In the genomic region with DNA sequence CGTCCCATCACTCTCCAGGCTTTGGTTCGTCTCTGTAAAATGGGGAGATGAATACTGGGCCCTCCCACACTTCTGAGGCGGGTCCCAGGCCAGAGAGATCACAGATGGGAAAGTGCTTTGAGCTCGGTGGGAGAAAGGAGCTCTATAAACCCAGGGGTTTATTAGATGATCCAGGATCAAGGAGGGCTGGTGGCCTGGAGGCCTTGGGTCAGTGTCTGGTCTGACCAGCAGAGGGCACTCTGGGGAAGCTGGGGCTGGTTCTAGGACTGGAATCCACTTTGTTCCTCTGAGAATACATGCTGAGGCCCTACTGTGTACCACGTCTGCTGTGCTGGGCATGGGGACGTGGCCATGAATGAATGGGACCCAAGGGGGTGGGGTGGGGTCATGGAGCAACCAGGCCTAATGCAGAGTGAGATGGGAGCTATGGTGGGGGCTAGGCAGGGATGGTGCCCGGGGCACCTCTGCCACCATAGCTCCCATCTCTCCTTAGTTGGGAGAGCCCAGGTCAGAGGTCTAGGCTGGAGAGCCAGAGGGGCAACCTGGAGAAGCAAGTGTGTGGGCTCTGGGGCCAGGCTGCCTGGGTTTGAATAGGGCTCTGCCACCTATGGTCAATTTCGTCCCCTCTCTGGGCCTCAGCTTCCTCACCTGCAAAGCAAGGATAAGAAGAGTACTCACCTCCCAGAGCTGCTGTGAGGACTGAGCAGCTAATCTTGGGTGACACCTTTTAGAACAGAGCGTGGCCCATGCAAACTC, we compare ENCODE assay signal across 8 cellular contexts. TPM values are rescaled to one million over a fixed set of nuclear protein-coding genes. Genes with fewer than 3 reads are reported as not detected.
DNase-seq lines count a peak whose midpoint lies in the region; ATAC-seq, FAIRE-seq and TF ChIP-seq lines count a peak whose summit lies in the region.

No MANE protein-coding gene starts in this region.

- no peak for TF ChIP-seq EP300 in ovary (IDR thresholded peaks at IDR 0.05)

- H3K27me3 ChIP-seq in AG04450 (ENCODE audit: control insufficient read depth, insufficient read depth, low read length) = no peaks in the 10 kb centered on the region
- H3K27me3 ChIP-seq in ovary = no peaks in the 10 kb centered on the region
- H3K27me3 ChIP-seq in aorta (ENCODE audit: control insufficient read depth in 1 of 2, insufficient read depth in 2 of 2, low read length in 1 of 2) = no peaks in the 10 kb centered on the region

- H3K9me2 ChIP-seq in OCI-LY7 (ENCODE audit: insufficient read depth, low read length) = no peaks in the 10 kb centered on the region

- peak; percentile 9 for FAIRE-seq in GM12892 (lab: Jason Lieb, UNC)

- no peaks in the 10 kb centered on the region for H3K27me3 Mint-ChIP-seq in activated T-cell treated with anti-CD3 and anti-CD28 coated beads, Interleukin-2, amount 50 U/mL, for 4 hours (ENCODE audit: low read depth)

- ATAC-seq in activated T-cell treated with anti-CD3 and anti-CD28 coated beads, Interleukin-2, amount 50 U/mL, for 4 hours = peak in 1 of 2 donors; percentile 38
- ATAC-seq in aorta (ENCODE audit: low FRiP score) (peak; percentile 54), GM18511 (IDR thresholded peaks at IDR 0.05; ENCODE audit: unreplicated experiment) (no peak)

- H3K27ac ChIP-seq in AG04450 (ENCODE audit: low read depth, low read length) (no peak overlapping the region), OCI-LY7 (ENCODE audit: low read depth, low read length, poor library complexity, severe bottlenecking) (no peak overlapping the region), ovary (no peak overlapping the region), aorta (ENCODE audit: low read depth in 1 of 2, low read length in 2 of 2) (no peak overlapping the region)

- peaks cover 6% of the 10 kb centered on the region for H3K4me1 Mint-ChIP-seq in activated T-cell treated with anti-CD3 and anti-CD28 coated beads, Interleukin-2, amount 50 U/mL, for 4 hours (ENCODE audit: low read depth)

- CTCF ChIA-PET in AG04450 (lab: Charles Lee) = interaction anchor here (0.5 to 14.4 kb wide), 50 partner anchors 9 to 382 kb away, joined by 3 to 407 read pairs (median 5); a partner anchor contains a TSS
- CTCF ChIA-PET in OCI-LY7 (lab: Charles Lee; ENCODE audit: unreplicated experiment) = interaction anchor here (0.5 to 0.9 kb wide), 5 partner anchors 42 to 287 kb away, joined by 3 to 8 read pairs (median 3); no protein-coding TSS in a partner anchor

- no peaks in the 10 kb centered on the region for H4K20me1 ChIP-seq in OCI-LY7 (ENCODE audit: insufficient read depth, low read length)

- H3K4me2 ChIP-seq in OCI-LY7 (ENCODE audit: low read length) = no peak overlapping the region

- DNase-seq in AG04450 (ENCODE audit: low read depth, low spot score) (no peak), GM12892 (ENCODE audit: insufficient read length) (peak; percentile 67), OCI-LY7 (ENCODE audit: low spot score) (peak; percentile 66), fibroblast of peridontal ligament (ENCODE audit: extremely low read depth) (peak; percentile 60), ovary (peak in 4 of 5 donors; percentile 59 to 68 (median 65)), aorta (peak; percentile 71 to 90)
- DNase-seq in activated T-cell treated with anti-CD3 and anti-CD28 coated beads, Interleukin-2, amount 50 U/mL, for 4 hours = peak; percentile 57

- TF ChIP-seq POLR2A in GM12892 (IDR thresholded peaks at IDR 0.05; ENCODE audit: low read depth, low read length) (no peak), ovary (IDR thresholded peaks at IDR 0.05) (no peak)

- H3K36me3 ChIP-seq in OCI-LY7 (ENCODE audit: insufficient read depth, low read length) (no peaks in the 10 kb centered on the region), ovary (no peaks in the 10 kb centered on the region), aorta (ENCODE audit: control insufficient read depth in 1 of 2, insufficient read depth in 2 of 2, low read length in 1 of 2) (no peaks in the 10 kb centered on the region)

- no peak overlapping the region for H2AFZ ChIP-seq in OCI-LY7 (ENCODE audit: low read length)

- peaks cover 5% of the 10 kb centered on the region for H3K4me1 ChIP-seq in OCI-LY7 (ENCODE audit: insufficient read depth, low read length, poor library complexity, severe bottlenecking)
- H3K4me1 ChIP-seq in ovary (ENCODE audit: insufficient read depth) = peaks cover 1% of the 10 kb centered on the region
- no peaks in the 10 kb centered on the region for H3K4me1 ChIP-seq in aorta (ENCODE audit: control insufficient read depth in 1 of 2, insufficient read depth in 2 of 2, low read length in 2 of 2)

- 78 to 81% (median 79%) methylated on average over 9 of the region's 9 CpGs for WGBS in ovary, 3 donors
- WGBS in aorta, 2 donors = 82% methylated on average over 9 of the region's 9 CpGs

- TF ChIP-seq CTCF in AG04450 (IDR thresholded peaks at IDR 0.05; ENCODE audit: low read depth, low read length) = peak; percentile 93
- peak; percentile 94 for TF ChIP-seq CTCF in OCI-LY7 (conservative IDR thresholded peaks at IDR 0.05; ENCODE audit: low read length)
- peak; percentile 35 to 56 (median 38) for TF ChIP-seq CTCF in ovary (IDR thresholded peaks at IDR 0.05)

- H3K79me2 ChIP-seq in OCI-LY7 (ENCODE audit: insufficient read depth, low read depth, low read length) = no peaks in the 10 kb centered on the region

- no TSS peak for BruUV-seq in OCI-LY7 (replicated peaks; lab: Mats Ljungman, UMichigan)

- H3K9me3 Mint-ChIP-seq in activated T-cell treated with anti-CD3 and anti-CD28 coated beads, Interleukin-2, amount 50 U/mL, for 4 hours = no peaks in the 10 kb centered on the region

- POLR2A ChIA-PET in AG04450 (lab: Yijun Ruan, JAX) = interaction anchor here (0.7 to 1.9 kb wide), 3 partner anchors 63 to 125 kb away, joined by 3 to 8 read pairs (median 3); no protein-coding TSS in a partner anchor
- POLR2A ChIA-PET in OCI-LY7 (lab: Charles Lee) = no interaction called here

- intact Hi-C loops in OCI-LY7 (cut with micrococcal nuclease; ENCODE audit: unreplicated experiment) = no loop called here
- intact Hi-C loops in ovary (cut with DNase I) = loop anchor here in 3 of 4 donors (2.0 to 10.0 kb wide), 3 partner anchors 62 to 280 kb away; no protein-coding TSS in a partner anchor
- intact Hi-C loops in aorta (cut with DNase I) = loop anchor here (5.0 kb wide), 2 partner anchors 160 to 280 kb away; no protein-coding TSS in a partner anchor

- H3K36me3 Mint-ChIP-seq in activated T-cell treated with anti-CD3 and anti-CD28 coated beads, Interleukin-2, amount 50 U/mL, for 4 hours (ENCODE audit: insufficient read depth) = no peaks in the 10 kb centered on the region

- no peak overlapping the region for H3K4me3 Mint-ChIP-seq in activated T-cell treated with anti-CD3 and anti-CD28 coated beads, Interleukin-2, amount 50 U/mL, for 4 hours

- no peaks in the 10 kb centered on the region; the same call in 1 of the 2 replicates for H3K9me3 ChIP-seq in AG04450 (ENCODE audit: control insufficient read depth, insufficient read depth, low read length)
- H3K9me3 ChIP-seq in OCI-LY7 (ENCODE audit: low read length) = no peaks in the 10 kb centered on the region
- H3K9me3 ChIP-seq in ovary = no peaks in the 10 kb centered on the region
- no peaks in the 10 kb centered on the region for H3K9me3 ChIP-seq in aorta (ENCODE audit: control insufficient read depth, low read length)

- H3K4me3 ChIP-seq in AG04450 (ENCODE audit: low read depth, low read length) = no peak overlapping the region
- no peak overlapping the region for H3K4me3 ChIP-seq in OCI-LY7 (ENCODE audit: low read depth, low read length, poor library complexity, severe bottlenecking)
- no peak overlapping the region for H3K4me3 ChIP-seq in ovary
- H3K4me3 ChIP-seq in aorta (ENCODE audit: low read length in 2 of 2) = no peak overlapping the region

RNA-seq across cellular contexts. Expression of a gene that starts 9.0 kb away (rescaled TPM):
- 0.20 and 0.32 TPM in 2 replicates for polyA plus RNA-seq in AG04450 (2011; rRNA removed)
- 0.22 and 0.64 TPM in 2 replicates for polyA minus RNA-seq in AG04450 (2011; rRNA and poly(A)+ RNA removed)
- polyA plus RNA-seq in GM12892 (2012; ENCODE audit: missing spikeins) = 0.15 TPM
- total RNA-seq in OCI-LY7 (2014; rRNA removed; shearing (Covaris generic)) = not detected in 2 replicates
- not detected in 2 replicates for total RNA-seq in OCI-LY7 (2022)
- total RNA-seq in activated T-cell treated with anti-CD3 and anti-CD28 coated beads, Interleukin-2, amount 50 U/mL, for 4 hours = under 1 TPM in 2 of 3 donors, not detected in 1; 0.20 to 0.24 TPM
- 1 to 10 TPM in 1 of 7 donors, under 1 TPM in 5, not detected in 1; 0.20 to 1.3 (median 0.42) TPM for total RNA-seq in ovary
- polyA plus RNA-seq in ovary = under 1 TPM; 0.10 to 0.16 TPM
- total RNA-seq in aorta = under 1 TPM in 1 of 2 donors, not detected in 1; 0.26 TPM
- under 1 TPM in 1 of 2 donors, not detected in 1; 0.67 TPM for polyA plus RNA-seq in aorta

RNA-seq across cellular contexts. Expression of a gene that starts 38.9 kb away (rescaled TPM):
- 0.17 and 0.21 TPM in 2 replicates for polyA plus RNA-seq in AG04450 (2011; rRNA removed)
- polyA minus RNA-seq in AG04450 (2011; rRNA and poly(A)+ RNA removed) = not detected in 2 replicates
- not detected for polyA plus RNA-seq in GM12892 (2012; ENCODE audit: missing spikeins)
- total RNA-seq in OCI-LY7 (2014; rRNA removed; shearing (Covaris generic)) = not detected in 2 replicates
- not detected in 2 replicates for total RNA-seq in OCI-LY7 (2022)
- total RNA-seq in activated T-cell treated with anti-CD3 and anti-CD28 coated beads, Interleukin-2, amount 50 U/mL, for 4 hours = not detected
- total RNA-seq in ovary = 1 to 10 TPM in 4 of 7 donors, under 1 TPM in 2, not detected in 1; 0.82 to 8.2 (median 1.9) TPM
- polyA plus RNA-seq in ovary = under 1 TPM; 0.18 to 0.42 TPM
- total RNA-seq in aorta = under 1 TPM in 1 of 2 donors, not detected in 1; 0.39 TPM
- under 1 TPM; 0.23 to 0.38 TPM for polyA plus RNA-seq in aorta

Comparison
In these comparisons a context has a peak if more than half of its experiments do, and no peak if none do; other contexts are left out.
1. CTCF ChIP-seq: peak in every context shown above with its lines; median percentile 94 in OCI-LY7; 93 in AG04450; 38 in ovary.